Comparison of ENCODE assay signal across 14 cellular contexts in genomic region chr5:125549322-125549871, GRCh38.
A peak's percentile ranks its signal among the peaks of the same experiment; 100 is the strongest.
DNase-seq lines count a peak whose midpoint lies in the region; ATAC-seq and TF ChIP-seq lines count a peak whose summit lies in the region.
"Had no signal": no experiment of that assay in that cellular context is flagged by ENCODE, and none has a peak within 500 bp of the region (broad histone marks: within the 10 kb centered on the region; RNA-seq: fewer than 3 reads in every experiment).

No MANE protein-coding gene starts in this region.

- H2AFZ ChIP-seq in DND-41 (ENCODE audit: low read depth, low read length) (peak overlapping the region; percentile 65; the same call in 1 of the 2 replicates), OCI-LY3 (ENCODE audit: low read depth, low read length) (0 out of 2 replicates have a peak overlapping the region, but pooled peaks have one; percentile 60)

- peaks cover 3% of the 10 kb centered on the region for H3K9me3 Mint-ChIP-seq in nephron
- peaks cover 15% of the 10 kb centered on the region for H3K9me3 Mint-ChIP-seq in activated T-helper 17 cell treated with anti-CD3 and anti-CD28 coated beads, Interleukin-2, amount 50 U/mL, for 72 hours

- H3K36me3 ChIP-seq in DND-41 (ENCODE audit: insufficient read depth, low read length) (no peaks in the 10 kb centered on the region), OCI-LY3 (replicated peaks; ENCODE audit: low read depth, low read length) (no peaks in the 10 kb centered on the region)
- H3K36me3 ChIP-seq: BLaER1 treated with 17β-estradiol and CSF1 and Interleukin-3, amounts not matched to agents 10 nM and 100 nM; colonic mucosa had no signal

- H3K36me3 Mint-ChIP-seq in nephron (ENCODE audit: low read depth), result no peaks in the 10 kb centered on the region
- H3K36me3 Mint-ChIP-seq in activated T-helper 17 cell treated with anti-CD3 and anti-CD28 coated beads, Interleukin-2, amount 50 U/mL, for 72 hours (ENCODE audit: low read depth), result no peaks in the 10 kb centered on the region

- ATAC-seq in DND-41 (ENCODE audit: insufficient read depth, low read depth), result no peak
- ATAC-seq in activated T-helper 17 cell treated with anti-CD3 and anti-CD28 coated beads, Interleukin-2, amount 50 U/mL, for 72 hours (replicated peaks), result no peak

- no peak overlapping the region for H3K4me3 ChIP-seq in DND-41 (ENCODE audit: low read depth in 1 of 2, low read length in 2 of 2)
- no peak overlapping the region for H3K4me3 ChIP-seq in OCI-LY3 (ENCODE audit: low read length)
- H3K4me3 ChIP-seq: BLaER1 treated with 17β-estradiol and CSF1 and Interleukin-3, amounts not matched to agents 10 nM and 100 nM; colonic mucosa had no signal

- H3K9me3 ChIP-seq in DND-41 (ENCODE audit: insufficient read depth, low read length, severe bottlenecking) (no peaks in the 10 kb centered on the region), OCI-LY3 (ENCODE audit: insufficient read depth, low read length) (no peaks in the 10 kb centered on the region)
- H3K9me3 ChIP-seq: BLaER1 treated with 17β-estradiol and CSF1 and Interleukin-3, amounts not matched to agents 10 nM and 100 nM; colonic mucosa had no signal

- H3K79me2 ChIP-seq in DND-41 (ENCODE audit: insufficient read depth, low read length) (no peaks in the 10 kb centered on the region), OCI-LY3 (ENCODE audit: low read length) (no peaks in the 10 kb centered on the region)

- TF ChIP-seq CTCF in DND-41 (IDR thresholded peaks at IDR 0.05; ENCODE audit: borderline replicate concordance, extremely low read depth, low read length, poor library complexity, severe bottlenecking), result no peak
- TF ChIP-seq CTCF in OCI-LY3 (IDR thresholded peaks at IDR 0.05; ENCODE audit: low read depth, low read length), result no peak
- TF ChIP-seq CTCF in nephron (IDR thresholded peaks at IDR 0.05; ENCODE audit: unreplicated experiment in 3 of 3), result no peak

- peaks cover 5% of the 10 kb centered on the region; the same call in 1 of the 2 replicates for H3K4me1 ChIP-seq in DND-41 (ENCODE audit: insufficient read depth, low read length)
- H3K4me1 ChIP-seq in OCI-LY3 (ENCODE audit: low read length), result peaks cover 8% of the 10 kb centered on the region
- H3K4me1 ChIP-seq: colonic mucosa had no signal

- DNase-seq in DND-41, result no peak
- peak; percentile 49 for DNase-seq in fibroblast of gingiva (ENCODE audit: low read depth)
- DNase-seq in activated CD4-positive, CD25-positive, alpha-beta regulatory T cell (lab: John Stamatoyannopoulos, UW), result no peak
- DNase-seq in NCI-H526 (lab: John Stamatoyannopoulos, UW), result no peak
- DNase-seq in NCI-H2227 (lab: John Stamatoyannopoulos, UW; ENCODE audit: unreplicated experiment), result no peak
- DNase-seq: activated CD4-positive, alpha-beta T cell treated with anti-CD3 and anti-CD28 coated beads for 1 hour; colonic mucosa; hippocampal formation; NCI-H2107; stimulated activated CD8-positive, alpha-beta memory T cell treated with anti-CD3 and anti-CD28 coated beads, Interleukin-4, amount 100 ng/mL, for 48 hours had no signal

- H4K20me1 ChIP-seq in DND-41 (ENCODE audit: insufficient read depth, low read length), result no peaks in the 10 kb centered on the region
- H4K20me1 ChIP-seq in OCI-LY3 (ENCODE audit: insufficient read depth, low read length), result no peaks in the 10 kb centered on the region
- H4K20me1 ChIP-seq: BLaER1 treated with 17β-estradiol and CSF1 and Interleukin-3, amounts not matched to agents 10 nM and 100 nM had no signal

- H3K27ac Mint-ChIP-seq in nephron, result peak overlapping the region; percentile 69 to 97 (median 83)
- H3K27ac Mint-ChIP-seq in activated T-helper 17 cell treated with anti-CD3 and anti-CD28 coated beads, Interleukin-2, amount 50 U/mL, for 72 hours, result no peak overlapping the region

- H3K27me3 ChIP-seq in DND-41 (ENCODE audit: insufficient read depth, low read length, poor library complexity) (no peaks in the 10 kb centered on the region), OCI-LY3 (ENCODE audit: low read depth, low read length) (no peaks in the 10 kb centered on the region)
- H3K27me3 ChIP-seq: BLaER1 treated with 17β-estradiol and CSF1 and Interleukin-3, amounts not matched to agents 10 nM and 100 nM; colonic mucosa had no signal

- H3K27ac ChIP-seq in DND-41 (ENCODE audit: low read length) (no peak overlapping the region), OCI-LY3 (ENCODE audit: low read length) (no peak overlapping the region)
- H3K27ac ChIP-seq: BLaER1 treated with 17β-estradiol and CSF1 and Interleukin-3, amounts not matched to agents 10 nM and 100 nM; colonic mucosa had no signal

- H3K4me2 ChIP-seq in DND-41 (ENCODE audit: insufficient read depth, low read length) (no peak overlapping the region), OCI-LY3 (ENCODE audit: low read length) (peak overlapping the region; percentile 30)

- H3K9ac ChIP-seq in DND-41 (ENCODE audit: low read depth, low read length) (no peak overlapping the region), OCI-LY3 (ENCODE audit: low read length) (no peak overlapping the region)
- H3K9ac ChIP-seq: BLaER1 treated with 17β-estradiol and CSF1 and Interleukin-3, amounts not matched to agents 10 nM and 100 nM had no signal

- peak overlapping the region; percentile 2 to 33 (median 28) for H3K4me3 Mint-ChIP-seq in nephron
- H3K4me3 Mint-ChIP-seq in activated T-helper 17 cell treated with anti-CD3 and anti-CD28 coated beads, Interleukin-2, amount 50 U/mL, for 72 hours, result no peak overlapping the region

- peaks cover 5% of the 10 kb centered on the region for H3K27me3 Mint-ChIP-seq in nephron (ENCODE audit: low read depth)
- H3K27me3 Mint-ChIP-seq in activated T-helper 17 cell treated with anti-CD3 and anti-CD28 coated beads, Interleukin-2, amount 50 U/mL, for 72 hours, result no peaks in the 10 kb centered on the region

- peaks cover 15% of the 10 kb centered on the region for H3K4me1 Mint-ChIP-seq in nephron
- H3K4me1 Mint-ChIP-seq in activated T-helper 17 cell treated with anti-CD3 and anti-CD28 coated beads, Interleukin-2, amount 50 U/mL, for 72 hours, result no peaks in the 10 kb centered on the region
